ENCODE assay signal across 8 cellular contexts in the genomic region with DNA sequence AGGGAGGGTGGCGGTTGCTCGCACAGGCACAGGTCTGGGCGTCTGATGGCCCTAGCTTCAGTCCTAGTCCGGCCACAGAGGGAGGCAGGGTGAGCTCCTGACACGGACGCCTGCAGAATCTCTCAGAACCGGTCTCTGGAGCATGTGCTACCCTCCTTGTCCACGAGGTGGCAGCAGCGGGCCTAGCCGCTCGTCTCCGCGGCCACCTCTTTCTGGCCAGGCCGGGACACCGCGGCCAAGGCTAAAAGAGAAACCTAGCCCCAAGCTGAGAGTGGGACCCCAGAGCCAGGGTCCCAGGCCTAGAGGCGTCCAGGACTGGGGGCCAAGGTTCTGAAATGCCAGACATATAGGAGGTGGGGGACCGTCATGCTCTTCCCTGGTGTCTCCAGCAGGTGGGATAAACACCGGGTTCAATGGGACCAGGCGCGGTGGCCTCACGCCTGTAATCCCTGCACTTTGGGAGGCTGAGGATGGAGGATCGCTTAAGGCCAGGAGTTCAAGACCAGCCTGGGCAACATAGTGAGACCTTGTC. TPM values are rescaled to one million over a fixed set of nuclear protein-coding genes. Genes with fewer than 3 reads are reported as not detected.
A peak's percentile ranks its signal among the peaks of the same experiment; 100 is the strongest.
DNase-seq lines count a peak whose midpoint lies in the region; ATAC-seq and TF ChIP-seq lines count a peak whose summit lies in the region.

No MANE protein-coding gene starts in this region.

- H3K9me3 Mint-ChIP-seq in endothelial cell (ENCODE audit: unreplicated experiment), result no peaks in the 10 kb centered on the region

- H3K27ac Mint-ChIP-seq in endothelial cell (ENCODE audit: unreplicated experiment), result no peak overlapping the region

- peak; percentile 44 for ATAC-seq in HG03045 (IDR thresholded peaks at IDR 0.05; ENCODE audit: unreplicated experiment)
- no peak for ATAC-seq in HG03521 (IDR thresholded peaks at IDR 0.05; ENCODE audit: unreplicated experiment)

- H3K36me3 Mint-ChIP-seq in endothelial cell (ENCODE audit: low read depth, unreplicated experiment), result peaks cover 4% of the 10 kb centered on the region

- H3K4me1 Mint-ChIP-seq in endothelial cell (ENCODE audit: unreplicated experiment), result no peaks in the 10 kb centered on the region

- peak; percentile 17 for DNase-seq in DMS153 (lab: John Stamatoyannopoulos, UW)
- peak; percentile 91 for DNase-seq in NOMO-1 treated with DMSO at 0.1 percent for 48 hours (lab: John Stamatoyannopoulos, UW; ENCODE audit: unreplicated experiment)
- DNase-seq in activated CD8-positive, alpha-beta memory T cell treated with anti-CD3 and anti-CD28 coated beads, Interleukin-2, amount 50 U/mL, for 4 hours, result peak; percentile 82
- peak; percentile 95 for DNase-seq in endothelial cell (ENCODE audit: low spot score)
- DNase-seq in middle frontal gyrus (ENCODE audit: extremely low spot score, low spot score), result peak; percentile 77
- DNase-seq in stimulated activated CD8-positive, alpha-beta memory T cell treated with anti-CD3 and anti-CD28 coated beads, Interleukin-2, amount 100 ng/mL, for 48 hours (ENCODE audit: low read depth in 2 of 2), result peak; percentile 65 to 78

- peak; percentile 96 for TF ChIP-seq CTCF in endothelial cell (IDR thresholded peaks at IDR 0.05; ENCODE audit: unreplicated experiment)

- no peak overlapping the region for H3K4me3 Mint-ChIP-seq in endothelial cell (ENCODE audit: unreplicated experiment)

- peaks cover 5% of the 10 kb centered on the region for H3K27me3 Mint-ChIP-seq in endothelial cell (ENCODE audit: unreplicated experiment)

RNA-seq across cellular contexts. Expression of a gene that starts 3.2 kb away (rescaled TPM):
- 0.64 TPM for total RNA-seq in endothelial cell (ENCODE audit: unreplicated experiment)

RNA-seq across cellular contexts. Expression of a gene that starts 32.5 kb away (rescaled TPM):
- 274 TPM for total RNA-seq in endothelial cell (ENCODE audit: unreplicated experiment)

RNA-seq across cellular contexts. Expression of a gene that starts 47.5 kb away (rescaled TPM):
- total RNA-seq in endothelial cell (ENCODE audit: unreplicated experiment), result 38.8 TPM

Comparison
In these comparisons a context has a peak if more than half of its experiments do, and no peak if none do; other contexts are left out.
1. DNase-seq: peak in every context shown above with its lines; median percentile 95 in endothelial cell; 91 in NOMO-1 treated with DMSO at 0.1 percent for 48 hours; 82 in activated CD8-positive, alpha-beta memory T cell treated with anti-CD3 and anti-CD28 coated beads, Interleukin-2, amount 50 U/mL, for 4 hours; 77 in middle frontal gyrus; 72 in stimulated activated CD8-positive, alpha-beta memory T cell treated with anti-CD3 and anti-CD28 coated beads, Interleukin-2, amount 100 ng/mL, for 48 hours; 17 in DMS153.